ENCODE assay signal across 8 cellular contexts in the genomic region with DNA sequence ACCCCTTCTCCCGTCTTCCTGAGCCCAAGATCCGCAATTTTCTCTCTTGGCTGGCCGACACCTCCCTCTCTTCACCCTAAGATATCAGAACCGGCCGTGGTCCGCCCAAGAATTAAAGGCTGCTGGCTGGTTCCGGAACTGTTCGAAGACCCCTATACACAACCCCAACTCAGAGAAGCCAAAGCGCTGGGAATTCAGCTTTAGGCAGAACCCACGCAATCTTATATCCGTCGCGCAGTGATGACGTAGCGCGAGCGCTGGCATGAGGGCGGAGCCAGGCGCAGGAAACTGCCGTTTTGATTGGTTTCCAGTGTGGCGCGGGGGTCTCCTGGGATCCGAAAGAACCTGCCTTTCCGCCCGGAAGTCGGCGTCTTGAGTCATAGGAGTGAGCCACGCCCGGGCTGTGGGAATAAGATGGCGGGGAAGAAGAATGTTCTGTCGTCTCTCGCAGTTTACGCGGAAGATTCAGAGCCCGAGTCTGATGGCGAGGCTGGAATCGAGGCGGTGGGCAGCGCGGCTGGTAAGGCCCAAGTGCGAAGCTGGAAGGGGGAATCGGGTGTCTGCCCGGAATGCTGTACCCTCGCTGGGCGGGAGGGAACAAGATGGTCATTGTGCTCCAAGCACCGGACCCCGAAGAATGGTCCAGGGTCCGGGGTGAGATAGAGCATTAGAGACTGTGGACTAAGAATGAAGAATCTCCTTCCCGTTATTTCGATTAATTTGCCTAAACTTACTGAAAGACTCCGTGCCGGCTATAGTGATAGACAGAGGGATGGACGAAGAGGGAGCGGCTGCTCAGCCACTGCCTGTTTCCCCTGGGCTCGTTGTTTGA.
DNase-seq lines count a peak whose midpoint lies in the region; ATAC-seq lines count a peak whose summit lies in the region.

Gene RECQL5 (minus strand): TSS at position 196 of the 832 bp plus-strand sequence. CDS start 597 bp downstream, outside the sequence.
Gene SAP30BP (plus strand): TSS at position 380 of the 832 bp plus-strand sequence. CDS start 35 bp downstream, at position 415.

- DNase-seq in C1 segment of cervical spinal cord (lab: John Stamatoyannopoulos, UW) (peak; percentile 72 to 99 (median 96)), NCI-H774 (lab: John Stamatoyannopoulos, UW) (peak; percentile 100), dedifferentiated amniotic fluid mesenchymal stem cell (ENCODE audit: extremely low spot score) (peak; percentile 99), left kidney (ENCODE audit: low read depth, low spot score) (peak; percentile 99)
- peak; percentile 97 to 98 for DNase-seq in activated CD4-positive, alpha-beta T cell treated with anti-CD3 and anti-CD28 coated beads, Interleukin-2, amount 50 U/mL, for 24 hours (ENCODE audit: low read depth in 1 of 2, low spot score in 1 of 2)
- peak; percentile 97 to 99 for DNase-seq in stimulated activated CD4-positive, alpha-beta T cell treated with anti-CD3 and anti-CD28 coated beads, Interleukin-2, amount 100 ng/mL, for 24 hours

- peak; percentile 91 for ATAC-seq in GM19372 (IDR thresholded peaks at IDR 0.05; ENCODE audit: low read depth, unreplicated experiment)
- ATAC-seq in HG03565 (IDR thresholded peaks at IDR 0.05; ENCODE audit: unreplicated experiment): peak; percentile 53

Comparison
In these comparisons a context has a peak if more than half of its experiments do, and no peak if none do; other contexts are left out.
1. Peak in every context shown above with its lines: DNase-seq and ATAC-seq.